In the genomic region with DNA sequence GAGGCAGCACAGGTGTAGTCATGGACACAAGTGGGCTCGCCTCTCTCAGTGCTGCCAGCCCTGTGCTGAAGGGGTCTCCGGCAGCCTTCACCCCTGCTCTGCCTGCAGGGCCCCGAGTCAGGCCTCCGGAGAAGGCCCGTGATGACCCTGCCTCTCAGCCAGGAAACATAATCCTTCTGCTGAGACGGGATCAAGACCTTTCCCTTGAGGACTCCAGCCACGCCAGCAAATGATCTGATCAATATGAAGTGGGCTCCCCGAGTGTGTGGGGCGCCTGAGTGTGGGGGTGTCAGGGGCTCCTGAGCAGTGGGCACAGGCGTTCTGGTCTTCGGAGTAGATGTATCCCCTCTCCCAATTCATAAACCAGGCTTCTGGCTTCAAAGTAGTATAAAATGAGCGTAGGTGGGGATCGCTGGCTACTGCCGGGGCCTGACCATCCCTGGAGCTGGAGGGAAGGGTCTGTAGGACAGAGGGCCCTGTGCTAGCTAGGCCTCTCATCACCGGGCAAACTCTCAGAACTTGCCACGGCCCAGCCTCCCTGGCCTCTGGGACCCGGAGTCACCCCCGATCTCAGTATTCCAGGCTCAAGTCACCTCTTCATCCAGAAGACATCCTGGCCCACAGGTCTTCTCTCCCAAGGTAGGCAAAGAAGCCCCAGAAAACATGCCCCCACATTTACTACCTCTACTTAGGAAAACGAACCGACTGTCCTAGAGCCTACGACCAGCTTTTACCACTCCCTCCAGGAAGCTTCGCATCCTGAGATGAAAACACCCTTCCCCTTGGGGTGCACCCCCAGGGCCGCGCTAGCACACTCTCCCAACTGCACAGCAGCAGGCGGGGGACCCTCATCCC, we compare ENCODE assay signal across 13 cellular contexts.
"Had no signal": no experiment of that assay in that cellular context is flagged by ENCODE, and none has a peak within 500 bp of the region (broad histone marks: within the 10 kb centered on the region; RNA-seq: fewer than 3 reads in every experiment).

No MANE protein-coding gene starts in this region.

- H3K36me3 ChIP-seq: cardiac muscle cell, stomach, thoracic aorta had no signal

- DNase-seq: activated CD4-positive, alpha-beta T cell treated with anti-CD3 and anti-CD28 coated beads, Interleukin-2, amount 50 U/mL, for 4 hours; activated naive CD4-positive, alpha-beta T cell treated with anti-CD3 and anti-CD28 coated beads for 36 hours; effector CD4-positive, alpha-beta T cell; kidney glomerular epithelial cell; mucosa of descending colon; naive thymus-derived CD8-positive, alpha-beta T cell; stimulated activated CD4-positive, alpha-beta T cell treated with anti-CD3 and anti-CD28 coated beads, Interleukin-4, amount 100 ng/mL, for 4 hours; stomach; T-helper 2 cell had no signal

- ATAC-seq: mucosa of descending colon; naive thymus-derived CD8-positive, alpha-beta T cell had no signal

- H3K9me3 Mint-ChIP-seq: activated naive CD4-positive, alpha-beta T cell treated with anti-CD3 and anti-CD28 coated beads for 36 hours; naive thymus-derived CD8-positive, alpha-beta T cell had no signal

- H3K4me3 Mint-ChIP-seq: activated naive CD4-positive, alpha-beta T cell treated with anti-CD3 and anti-CD28 coated beads for 36 hours; naive thymus-derived CD8-positive, alpha-beta T cell had no signal

- H3K9me3 ChIP-seq: mucosa of descending colon, stomach, thoracic aorta had no signal

- H3K27ac Mint-ChIP-seq: activated naive CD4-positive, alpha-beta T cell treated with anti-CD3 and anti-CD28 coated beads for 36 hours; naive thymus-derived CD8-positive, alpha-beta T cell had no signal

- H3K4me3 ChIP-seq: cardiac muscle cell, hepatocyte, mucosa of descending colon, skin epidermis, stomach, thoracic aorta had no signal

- H3K4me1 ChIP-seq: stomach had no signal

- H3K27ac ChIP-seq: cardiac muscle cell, hepatocyte, skin epidermis, stomach, thoracic aorta had no signal

- H3K27me3 ChIP-seq: cardiac muscle cell, hepatocyte, stomach had no signal

- H3K36me3 Mint-ChIP-seq: naive thymus-derived CD8-positive, alpha-beta T cell had no signal
